ENCODE assay signal across 10 cellular contexts in genomic region chr6:158852312-158853071, GRCh38. TPM values are rescaled to one million over a fixed set of nuclear protein-coding genes. Genes with fewer than 3 reads are reported as not detected.
A peak's percentile ranks its signal among the peaks of the same experiment; 100 is the strongest.
DNase-seq lines count a peak whose midpoint lies in the region; ATAC-seq and TF ChIP-seq lines count a peak whose summit lies in the region.
"Had no signal": no experiment of that assay in that cellular context is flagged by ENCODE, and none has a peak within 500 bp of the region (broad histone marks: within the 10 kb centered on the region; RNA-seq: fewer than 3 reads in every experiment).

No MANE protein-coding gene starts in this region.

- DNase-seq in Caco-2, result no peak
- no peak for DNase-seq in coronary artery (ENCODE audit: low spot score)
- DNase-seq in natural killer cell treated with Interleukin-12 subunit alpha and Interleukin-12 subunit beta and Interleukin-15 and Interleukin-18, amount 100 ng/mL, for 72 hours (ENCODE audit: low spot score), result no peak
- no peak for DNase-seq in kidney tubule cell (ENCODE audit: low spot score)
- DNase-seq in MV-4-11 (lab: John Stamatoyannopoulos, UW), result no peak
- no peak for DNase-seq in NCI-H82 (lab: John Stamatoyannopoulos, UW)
- DNase-seq in T-helper 9 cell, result no peak
- DNase-seq: DMS 273 treated with DMSO at 0.1 percent for 48 hours, NCI-H446 treated with DMSO at 0.1 percent for 48 hours had no signal

- intact Hi-C loops in Caco-2 (cut with micrococcal nuclease; ENCODE audit: unreplicated experiment), result loop anchor here (1.0 kb wide), 4 partner anchors 11 to 42 kb away; no protein-coding TSS in a partner anchor

- peaks cover 68% of the 10 kb centered on the region for H3K4me1 ChIP-seq in Caco-2
- peaks cover 41% of the 10 kb centered on the region for H3K4me1 ChIP-seq in HUES64 (ENCODE audit: insufficient read depth, low read length)

- peaks cover 4% of the 10 kb centered on the region; the same call in 1 of the 2 replicates for H3K9me3 ChIP-seq in Caco-2
- H3K9me3 ChIP-seq in HUES64 (ENCODE audit: insufficient read depth, low read depth, low read length), result no peaks in the 10 kb centered on the region

- ATAC-seq in natural killer cell treated with Interleukin-12 subunit alpha and Interleukin-12 subunit beta and Interleukin-15 and Interleukin-18, amount 100 ng/mL, for 72 hours, result peak; percentile 5 to 28

- no peak overlapping the region for H3K27ac Mint-ChIP-seq in Caco-2 (ENCODE audit: unreplicated experiment)
- no peak overlapping the region for H3K27ac Mint-ChIP-seq in natural killer cell treated with Interleukin-12 subunit alpha and Interleukin-12 subunit beta and Interleukin-15 and Interleukin-18, amount 100 ng/mL, for 72 hours

- H3K36me3 ChIP-seq in Caco-2 (ENCODE audit: control insufficient read depth, insufficient read depth, low read length) (no peaks in the 10 kb centered on the region), HUES64 (ENCODE audit: insufficient read depth, low read length) (no peaks in the 10 kb centered on the region)

- H3K27me3 ChIP-seq in Caco-2 (replicated peaks; ENCODE audit: control insufficient read depth, insufficient read depth, low read length), result no peaks in the 10 kb centered on the region
- H3K27me3 ChIP-seq in HUES64 (ENCODE audit: insufficient read depth, low read length), result no peaks in the 10 kb centered on the region

- H3K4me3 ChIP-seq in Caco-2 (ENCODE audit: low read depth, low read length), result no peak overlapping the region; the same call in 1 of the 2 replicates
- H3K4me3 ChIP-seq in HUES64 (ENCODE audit: low read length), result peak overlapping the region; percentile 36; the same call in 1 of the 2 replicates
- H3K4me3 ChIP-seq in coronary artery, result peak overlapping the region; percentile 14

- CTCF ChIA-PET in Caco-2 (lab: Charles Lee), result interaction anchor here (2.2 kb wide), 1 partner anchor 17 kb away, joined by 9 read pairs; no protein-coding TSS in a partner anchor

- TSS peak; percentile 79 for BruUV-seq in Caco-2 (replicated peaks; lab: Mats Ljungman, UMichigan)

- no peak overlapping the region for H3K4me3 Mint-ChIP-seq in Caco-2 (ENCODE audit: unreplicated experiment)
- no peak overlapping the region for H3K4me3 Mint-ChIP-seq in natural killer cell treated with Interleukin-12 subunit alpha and Interleukin-12 subunit beta and Interleukin-15 and Interleukin-18, amount 100 ng/mL, for 72 hours

- H3K9me3 Mint-ChIP-seq in Caco-2 (ENCODE audit: unreplicated experiment), result no peaks in the 10 kb centered on the region
- H3K9me3 Mint-ChIP-seq in natural killer cell treated with Interleukin-12 subunit alpha and Interleukin-12 subunit beta and Interleukin-15 and Interleukin-18, amount 100 ng/mL, for 72 hours, result no peaks in the 10 kb centered on the region

- TF ChIP-seq CTCF in Caco-2 (IDR thresholded peaks at IDR 0.05; ENCODE audit: insufficient read depth in 1 of 2, low read depth in 1 of 2, low read length in 1 of 2, severe bottlenecking in 1 of 2, unreplicated experiment in 1 of 2) (no peak), coronary artery (IDR thresholded peaks at IDR 0.05) (no peak)

- 84% methylated on average over 10 of the region's 11 CpGs for WGBS in HUES64

- peak overlapping the region; percentile 60 for H3K9ac ChIP-seq in HUES64 (ENCODE audit: low read depth, low read length)

- POLR2A ChIA-PET in Caco-2 (lab: Charles Lee), result interaction anchor here (4.4 kb wide), 1 partner anchor 17 kb away, joined by 55 read pairs; no protein-coding TSS in a partner anchor

- H3K4me1 Mint-ChIP-seq in Caco-2 (ENCODE audit: low read depth, unreplicated experiment), result peaks cover 28% of the 10 kb centered on the region
- peaks cover 23 to 25% of the 10 kb centered on the region in 2 donors for H3K4me1 Mint-ChIP-seq in natural killer cell treated with Interleukin-12 subunit alpha and Interleukin-12 subunit beta and Interleukin-15 and Interleukin-18, amount 100 ng/mL, for 72 hours (ENCODE audit: low read depth in 2 of 2)

- peaks cover 12% of the 10 kb centered on the region for H3K36me3 Mint-ChIP-seq in Caco-2 (ENCODE audit: insufficient read depth, unreplicated experiment)
- no peaks in the 10 kb centered on the region for H3K36me3 Mint-ChIP-seq in natural killer cell treated with Interleukin-12 subunit alpha and Interleukin-12 subunit beta and Interleukin-15 and Interleukin-18, amount 100 ng/mL, for 72 hours

- H3K27ac ChIP-seq in HUES64 (ENCODE audit: low read depth, low read length), result peak overlapping the region; percentile 97
- no peak overlapping the region for H3K27ac ChIP-seq in coronary artery

- no peaks in the 10 kb centered on the region for H3K27me3 Mint-ChIP-seq in Caco-2 (ENCODE audit: insufficient read depth, unreplicated experiment)
- H3K27me3 Mint-ChIP-seq in natural killer cell treated with Interleukin-12 subunit alpha and Interleukin-12 subunit beta and Interleukin-15 and Interleukin-18, amount 100 ng/mL, for 72 hours, result no peaks in the 10 kb centered on the region

RNA-seq across cellular contexts. Expression of gene EZR, which starts 33.3 kb away (rescaled TPM):
- total RNA-seq in Caco-2 (2022), result 282 and 290 TPM in 2 replicates
- polyA plus RNA-seq in HUES64 (2013, experiment 1 of 2), result 158 TPM
- polyA plus RNA-seq in HUES64 (2013, experiment 2 of 2), result 143 TPM
- total RNA-seq in natural killer cell treated with Interleukin-12 subunit alpha and Interleukin-12 subunit beta and Interleukin-15 and Interleukin-18, amount 100 ng/mL, for 72 hours, result 100 to 1,000 TPM in 1 of 2 donors, 10 to 100 TPM in 1; 71.0 to 135 TPM
